In the genomic region with DNA sequence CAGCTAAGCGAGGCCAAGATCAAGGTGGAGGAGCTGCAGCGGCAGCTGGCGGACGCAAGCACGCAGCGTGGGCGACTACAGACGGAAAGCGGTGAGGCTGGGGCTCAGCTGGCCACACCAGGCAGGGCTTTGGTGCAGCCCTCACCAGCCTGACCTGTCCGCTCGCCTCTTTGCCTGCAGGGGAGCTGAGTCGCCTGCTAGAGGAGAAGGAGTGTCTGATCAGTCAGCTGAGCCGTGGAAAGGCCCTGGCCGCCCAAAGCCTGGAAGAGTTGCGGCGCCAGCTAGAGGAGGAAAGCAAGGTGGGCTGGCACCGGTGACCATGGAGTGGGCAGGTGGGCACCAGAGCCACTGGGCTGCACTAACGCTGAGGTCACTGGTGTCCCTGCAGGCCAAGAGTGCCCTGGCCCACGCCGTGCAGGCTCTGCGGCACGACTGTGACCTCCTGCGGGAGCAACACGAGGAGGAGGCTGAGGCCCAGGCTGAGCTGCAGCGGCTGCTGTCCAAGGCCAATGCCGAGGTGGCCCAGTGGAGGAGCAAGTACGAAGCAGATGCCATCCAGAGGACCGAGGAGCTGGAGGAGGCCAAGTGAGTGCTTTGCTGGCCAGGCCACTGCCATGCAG, we compare ENCODE assay signal across 17 cellular contexts. TPM values are rescaled to one million over a fixed set of nuclear protein-coding genes. Genes with fewer than 3 reads are reported as not detected.
DNase-seq lines count a peak whose midpoint lies in the region; ATAC-seq and TF ChIP-seq lines count a peak whose summit lies in the region.
"Had no signal": no experiment of that assay in that cellular context is flagged by ENCODE, and none has a peak within 500 bp of the region (broad histone marks: within the 10 kb centered on the region; RNA-seq: fewer than 3 reads in every experiment).

No MANE protein-coding gene starts in this region.

- ATAC-seq in Right ventricle myocardium superior (ENCODE audit: poor library complexity) (no peak), left ventricle myocardium superior (no peak), aorta (ENCODE audit: low FRiP score) (no peak)

- intact Hi-C loops in Right ventricle myocardium superior (cut with DNase I) (no loop called here), cardiac septum (cut with DNase I) (no loop called here), left ventricle myocardium superior (cut with micrococcal nuclease) (no loop called here), aorta (cut with DNase I) (no loop called here)

- POLR2A ChIA-PET in SK-N-SH (lab: Yijun Ruan, JAX) = no interaction called here

- no peak overlapping the region for H3K4me3 ChIP-seq in SK-N-SH (ENCODE audit: low read depth in 2 of 2, low read length in 1 of 2)
- H3K4me3 ChIP-seq in aorta (ENCODE audit: low read length in 2 of 2) = no peak overlapping the region
- H3K4me3 ChIP-seq: hepatocyte had no signal

- TF ChIP-seq CTCF in SK-N-SH (IDR thresholded peaks at IDR 0.05) (no peak), GM10266 (IDR thresholded peaks at IDR 0.05; ENCODE audit: control insufficient read depth, insufficient read depth, low read depth, missing control alignments) (no peak)

- TF ChIP-seq EP300 in SK-N-SH (IDR thresholded peaks at IDR 0.05; ENCODE audit: borderline replicate concordance in 1 of 2, low read depth in 1 of 2, low read length in 1 of 2) = no peak

- no peaks in the 10 kb centered on the region for H3F3A ChIP-seq in SK-N-SH (replicated peaks; ENCODE audit: insufficient read depth)

- DNase-seq in Right ventricle myocardium superior (peak; percentile 38), cardiac septum (ENCODE audit: low spot score) (no peak), SK-N-SH (no peak), left ventricle myocardium superior (peak; percentile 35), substantia nigra (lab: John Stamatoyannopoulos, UW) (no peak), GM10266 (ENCODE audit: extremely low spot score) (no peak), aorta (no peak), ACHN (no peak)
- DNase-seq: activated naive CD8-positive, alpha-beta T cell treated with anti-CD3 and anti-CD28 coated beads for 36 hours; CD4-positive, alpha-beta T cell; left colon; NCI-H1048; NCI-H2107; NCI-H526 treated with DMSO at 0.1 percent for 48 hours; OCI-M1 had no signal

- no peaks in the 10 kb centered on the region for H3K9me3 ChIP-seq in SK-N-SH
- no peaks in the 10 kb centered on the region for H3K9me3 ChIP-seq in aorta (ENCODE audit: control insufficient read depth, low read length)

- H3K9ac ChIP-seq in SK-N-SH = no peak overlapping the region

- peaks cover 8 to 71% of the 10 kb centered on the region in 2 experiments for H3K36me3 ChIP-seq in SK-N-SH (replicated peaks in 1 of 2; ENCODE audit: control insufficient read depth in 1 of 2, insufficient read depth in 2 of 2, low read length in 1 of 2)
- peaks cover 0 to 18% of the 10 kb centered on the region in 2 donors for H3K36me3 ChIP-seq in aorta (ENCODE audit: control insufficient read depth in 1 of 2, insufficient read depth in 2 of 2, low read length in 1 of 2)

- H3K27ac ChIP-seq in SK-N-SH (ENCODE audit: low read depth in 2 of 2, low read length in 1 of 2) = no peak overlapping the region
- H3K27ac ChIP-seq in substantia nigra (ENCODE audit: low read depth, low read length, poor library complexity, severe bottlenecking) = peak overlapping the region; percentile 35
- H3K27ac ChIP-seq in aorta (ENCODE audit: low read depth in 1 of 2, low read length in 2 of 2) = no peak overlapping the region
- H3K27ac ChIP-seq: hepatocyte had no signal

- H3K9me2 ChIP-seq in SK-N-SH = no peaks in the 10 kb centered on the region

- TF ChIP-seq RAD21 in SK-N-SH (IDR thresholded peaks at IDR 0.05; ENCODE audit: low read length) = peak; percentile 14; the same call in 1 of the 2 replicates

- H3K4me1 ChIP-seq in SK-N-SH (ENCODE audit: control insufficient read depth in 1 of 2, insufficient read depth in 2 of 2, low read depth in 1 of 2, low read length in 1 of 2) = no peaks in the 10 kb centered on the region; a peak in 1 of 4 replicates
- no peaks in the 10 kb centered on the region for H3K4me1 ChIP-seq in aorta (ENCODE audit: control insufficient read depth in 1 of 2, insufficient read depth in 2 of 2, low read length in 2 of 2)

- no peaks in the 10 kb centered on the region for H3K27me3 ChIP-seq in SK-N-SH (ENCODE audit: insufficient read depth)
- no peaks in the 10 kb centered on the region for H3K27me3 ChIP-seq in aorta (ENCODE audit: control insufficient read depth in 1 of 2, insufficient read depth in 2 of 2, low read length in 1 of 2)
- H3K27me3 ChIP-seq: hepatocyte had no signal

- CTCF ChIA-PET in SK-N-SH (lab: Yijun Ruan, JAX) = interaction anchor here (0.8 to 1.4 kb wide), 4 partner anchors 11 to 126 kb away, joined by 3 to 6 read pairs (median 4); partner anchors contain the start of genes GGT7 and TRPC4AP

- WGBS in SK-N-SH (ENCODE audit: low lambda C conversion rate) = 96% methylated on average over 18 of the region's 28 CpGs
- WGBS in aorta, 2 donors = 85 to 87% methylated on average over 28 of the region's 28 CpGs

- no peak overlapping the region for H3K4me2 ChIP-seq in SK-N-SH
- H3K4me2 ChIP-seq: hepatocyte had no signal

- in situ Hi-C loops in ACHN (cut with HindIII; ENCODE audit: low pct_ligation_motif_present, low pct_unique_long_range_greater_than_20kb, low sequenced_read_pairs) = no loop called here

- H4K20me1 ChIP-seq in SK-N-SH (ENCODE audit: insufficient read depth) = no peaks in the 10 kb centered on the region

- H2AFZ ChIP-seq in SK-N-SH (ENCODE audit: low read depth) = no peak overlapping the region
- H2AFZ ChIP-seq: hepatocyte had no signal

- no peaks in the 10 kb centered on the region for H3K79me2 ChIP-seq in SK-N-SH (ENCODE audit: insufficient read depth)
- H3K79me2 ChIP-seq: hepatocyte had no signal

TF ChIP-seq in SK-N-SH, 30 proteins besides CTCF, POLR2A, EP300 and RAD21:
- TF ChIP-seq RCOR1 (IDR thresholded peaks at IDR 0.05; ENCODE audit: low read length) (no peak), GABPA (IDR thresholded peaks at IDR 0.05; ENCODE audit: low read depth) (no peak), FOSL2 (IDR thresholded peaks at IDR 0.05; ENCODE audit: borderline replicate concordance, low read depth) (no peak), RXRA (IDR thresholded peaks at IDR 0.05; ENCODE audit: borderline replicate concordance, low read depth) (no peak), TEAD4 (IDR thresholded peaks at IDR 0.05; ENCODE audit: borderline replicate concordance, insufficient read depth) (no peak), FOXJ3 (CRISPR knock-in tag; IDR thresholded peaks at IDR 0.05) (no peak), GATA2 (CRISPR knock-in tag; IDR thresholded peaks at IDR 0.05) (no peak), NFIC (IDR thresholded peaks at IDR 0.05; ENCODE audit: borderline replicate concordance) (no peak), MXI1 (IDR thresholded peaks at IDR 0.05; ENCODE audit: low read depth, low read length) (no peak), RFX5 (IDR thresholded peaks at IDR 0.05; ENCODE audit: low read length) (no peak), SMC3 (IDR thresholded peaks at IDR 0.05; ENCODE audit: low read depth, low read length) (no peak), TAF1 (IDR thresholded peaks at IDR 0.05; ENCODE audit: borderline replicate concordance, low read depth, low read length) (no peak), EZH2phosphoT487 (IDR thresholded peaks at IDR 0.05; ENCODE audit: borderline replicate concordance, low read depth) (no peak), PBX3 (IDR thresholded peaks at IDR 0.05) (no peak), CHD2 (IDR thresholded peaks at IDR 0.05; ENCODE audit: low read length, partially characterized antibody) (no peak), TCF12 (IDR thresholded peaks at IDR 0.05) (no peak)
- TF ChIP-seq, protein P1, sequence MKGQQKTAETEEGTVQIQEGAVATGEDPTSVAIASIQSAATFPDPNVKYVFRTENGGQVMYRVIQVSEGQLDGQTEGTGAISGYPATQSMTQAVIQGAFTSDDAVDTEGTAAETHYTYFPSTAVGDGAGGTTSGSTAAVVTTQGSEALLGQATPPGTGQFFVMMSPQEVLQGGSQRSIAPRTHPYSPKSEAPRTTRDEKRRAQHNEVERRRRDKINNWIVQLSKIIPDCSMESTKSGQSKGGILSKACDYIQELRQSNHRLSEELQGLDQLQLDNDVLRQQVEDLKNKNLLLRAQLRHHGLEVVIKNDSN (IDR thresholded peaks at IDR 0.05; ENCODE audit: borderline replicate concordance, low read depth) = no peak
- TF ChIP-seq, protein P2, sequence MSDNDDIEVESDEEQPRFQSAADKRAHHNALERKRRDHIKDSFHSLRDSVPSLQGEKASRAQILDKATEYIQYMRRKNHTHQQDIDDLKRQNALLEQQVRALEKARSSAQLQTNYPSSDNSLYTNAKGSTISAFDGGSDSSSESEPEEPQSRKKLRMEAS (IDR thresholded peaks at IDR 0.05; ENCODE audit: low read depth) = no peak
TF ChIP-seq in SK-N-SH: peak in this region for 0.

RNA-seq across cellular contexts. Expression of gene MYH7B, which starts 42.8 kb away (rescaled TPM):
- 222 TPM for total RNA-seq in Right ventricle myocardium superior
- 238 TPM for total RNA-seq in cardiac septum
- polyA plus RNA-seq in SK-N-SH (2012; rRNA removed) = 0.32 and 0.41 TPM in 2 replicates
- 0.06 and 0.47 TPM in 2 replicates for polyA plus RNA-seq in SK-N-SH (2012; cell fraction: cytosol; rRNA removed)
- polyA plus RNA-seq in SK-N-SH (2012; cell fraction: nucleus; rRNA removed) = 1.6 and 1.9 TPM in 2 replicates
- 297 TPM for total RNA-seq in left ventricle myocardium superior
- under 1 TPM; 0.57 to 0.88 TPM for total RNA-seq in aorta
- 1 to 10 TPM in 1 of 2 donors, under 1 TPM in 1; 0.13 to 4.6 TPM for polyA plus RNA-seq in aorta
- total RNA-seq: Daoy had no signal

RNA-seq across cellular contexts. Expression of gene GSS, which starts 42.8 kb away (rescaled TPM):
- 15.7 TPM for total RNA-seq in Right ventricle myocardium superior
- total RNA-seq in cardiac septum = 27.5 TPM
- 95.6 and 117 TPM in 2 replicates for polyA plus RNA-seq in SK-N-SH (2012; rRNA removed)
- 61.2 and 78.3 TPM in 2 replicates for polyA plus RNA-seq in SK-N-SH (2012; cell fraction: cytosol; rRNA removed)
- 247 and 324 TPM in 2 replicates for polyA plus RNA-seq in SK-N-SH (2012; cell fraction: nucleus; rRNA removed)
- total RNA-seq in left ventricle myocardium superior = 18.6 TPM
- 10 to 100 TPM; 22.9 to 24.3 TPM for total RNA-seq in aorta
- 10 to 100 TPM; 12.9 to 31.5 TPM for polyA plus RNA-seq in aorta

Comparison
In these comparisons a context has a peak if more than half of its experiments do, and no peak if none do; other contexts are left out.
1. DNase-seq: peak in Right ventricle myocardium superior (single experiment) and left ventricle myocardium superior (single experiment); none in cardiac septum (single experiment), SK-N-SH (single experiment), substantia nigra (0 of 49), GM10266 (single experiment), aorta (0 of 2) and ACHN (single experiment).
2. RNA of gene MYH7B, which starts 42.8 kb away (total RNA-seq): 297 TPM in left ventricle myocardium superior (single experiment), 238 TPM in cardiac septum (single experiment) and 222 TPM in Right ventricle myocardium superior (single experiment); 0.57 to 0.88 TPM in aorta; every median in the first group is over 100 times any median in the second.